ENCODE assay signal across 1 cellular context in the genomic region with DNA sequence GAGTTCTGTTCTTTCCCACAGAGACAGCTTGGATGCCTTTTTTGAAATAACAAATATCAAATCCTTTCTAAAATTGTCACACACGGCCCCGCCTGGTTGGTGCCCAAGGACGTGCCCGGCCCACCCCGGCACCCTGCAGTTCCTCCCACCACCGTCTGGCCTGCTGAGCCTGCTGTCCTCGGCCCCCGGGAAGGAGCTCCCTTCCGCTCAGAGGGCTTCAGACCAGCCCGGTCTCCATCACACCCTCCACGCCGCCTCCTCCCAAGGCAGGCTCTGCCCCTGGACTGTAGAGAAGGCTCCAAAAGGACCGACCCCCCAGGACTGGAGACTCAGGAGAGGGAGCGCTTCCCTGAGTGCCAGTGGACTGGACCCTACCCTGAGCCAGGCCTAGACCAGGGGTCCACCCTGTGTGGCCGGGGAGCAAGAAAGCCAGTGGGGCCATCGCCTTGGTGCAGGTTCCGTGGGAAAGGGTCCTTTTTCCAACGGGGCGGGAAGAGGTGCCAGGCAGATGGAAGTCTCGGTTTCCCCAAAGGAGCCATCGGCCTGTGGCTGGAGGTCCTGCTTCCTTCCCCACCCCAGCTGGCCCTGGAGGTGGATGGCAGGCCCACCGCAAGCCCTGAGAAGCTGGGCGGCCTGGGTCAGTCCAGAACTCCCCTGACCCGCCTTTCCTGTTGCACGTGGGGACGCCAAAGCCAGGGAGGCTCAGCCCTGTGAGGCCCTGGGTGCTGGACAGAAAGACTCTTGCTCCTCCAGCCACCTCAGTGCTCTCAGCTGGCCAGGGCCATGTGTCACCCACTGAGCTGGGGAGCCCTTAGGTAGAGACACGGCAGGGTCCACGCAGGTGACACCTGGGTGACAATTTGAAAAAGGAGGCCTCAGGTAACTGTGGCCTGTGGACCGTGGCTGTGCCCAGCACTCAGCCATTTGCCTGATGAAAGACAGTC.
TF ChIP-seq lines count a peak whose summit lies in the region.

No MANE protein-coding gene starts in this region.

TF ChIP-seq in HepG2, 621 proteins besides CTCF, POLR2A, EP300 and RAD21 (continued from another document):
- TF ChIP-seq, protein P1, sequence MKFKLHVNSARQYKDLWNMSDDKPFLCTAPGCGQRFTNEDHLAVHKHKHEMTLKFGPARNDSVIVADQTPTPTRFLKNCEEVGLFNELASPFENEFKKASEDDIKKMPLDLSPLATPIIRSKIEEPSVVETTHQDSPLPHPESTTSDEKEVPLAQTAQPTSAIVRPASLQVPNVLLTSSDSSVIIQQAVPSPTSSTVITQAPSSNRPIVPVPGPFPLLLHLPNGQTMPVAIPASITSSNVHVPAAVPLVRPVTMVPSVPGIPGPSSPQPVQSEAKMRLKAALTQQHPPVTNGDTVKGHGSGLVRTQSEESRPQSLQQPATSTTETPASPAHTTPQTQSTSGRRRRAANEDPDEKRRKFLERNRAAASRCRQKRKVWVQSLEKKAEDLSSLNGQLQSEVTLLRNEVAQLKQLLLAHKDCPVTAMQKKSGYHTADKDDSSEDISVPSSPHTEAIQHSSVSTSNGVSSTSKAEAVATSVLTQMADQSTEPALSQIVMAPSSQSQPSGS (CRISPR knock-in tag; IDR thresholded peaks at IDR 0.05), result no peak
- TF ChIP-seq MAFG (CRISPR knock-in tag; IDR thresholded peaks at IDR 0.05), result no peak
